9 cellular contexts compared by ENCODE assay signal in the genomic region with DNA sequence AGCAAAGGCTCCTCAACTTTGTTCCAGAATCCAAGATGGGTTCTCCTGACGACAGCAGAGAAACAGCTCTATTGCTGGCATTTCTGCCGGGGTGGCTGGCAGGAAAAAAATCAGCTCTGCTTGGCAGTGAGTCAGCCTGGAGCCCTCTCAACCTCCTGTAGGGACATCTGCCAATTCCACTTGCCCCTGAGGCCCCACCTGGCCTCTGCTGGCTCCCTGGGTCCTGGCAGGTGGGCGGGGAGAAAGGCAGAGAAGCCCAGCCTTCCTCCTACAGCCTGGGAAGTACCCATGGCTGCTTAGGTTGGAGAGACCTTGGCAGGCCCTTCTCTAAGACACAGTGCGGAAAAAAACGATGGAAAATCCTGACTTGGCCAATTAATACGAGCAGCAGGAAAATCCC.
DNase-seq lines count a peak whose midpoint lies in the region; ATAC-seq and TF ChIP-seq lines count a peak whose summit lies in the region.
"Had no signal": no experiment of that assay in that cellular context is flagged by ENCODE, and none has a peak within 500 bp of the region (broad histone marks: within the 10 kb centered on the region; RNA-seq: fewer than 3 reads in every experiment).

No MANE protein-coding gene starts in this region.

- CTCF ChIA-PET in RWPE1 (lab: Yijun Ruan, JAX) = interaction anchor here (0.6 to 1.0 kb wide), 2 partner anchors 32 to 39 kb away, joined by 4 to 10 read pairs; no protein-coding TSS in a partner anchor

- H3K27me3 ChIP-seq in kidney epithelial cell (ENCODE audit: control insufficient read depth, insufficient read depth, low read length) = peaks cover 4% of the 10 kb centered on the region

- no peaks in the 10 kb centered on the region for H3K36me3 ChIP-seq in kidney epithelial cell (ENCODE audit: control insufficient read depth, insufficient read depth, low read length)

- ATAC-seq in HG02970 (IDR thresholded peaks at IDR 0.05; ENCODE audit: low FRiP score, unreplicated experiment) (no peak), HG03108 (IDR thresholded peaks at IDR 0.05; ENCODE audit: unreplicated experiment) (no peak)

- POLR2A ChIA-PET in RWPE1 (lab: Yijun Ruan, JAX; ENCODE audit: low non-redundant PET) = interaction anchor here (0.6 kb wide), 1 partner anchor 34 kb away, joined by 5 read pairs; no protein-coding TSS in a partner anchor

- H3K27ac ChIP-seq in RWPE1 = peak overlapping the region; percentile 47

- no peak for TF ChIP-seq CTCF in RWPE1 (conservative IDR thresholded peaks at IDR 0.05; ENCODE audit: low read depth)
- no peak for TF ChIP-seq CTCF in kidney epithelial cell (IDR thresholded peaks at IDR 0.05; ENCODE audit: insufficient read depth, low read length, poor library complexity, severe bottlenecking)

- peak; percentile 89 for DNase-seq in DMS 273 treated with DMSO at 0.1 percent for 48 hours (lab: John Stamatoyannopoulos, UW)
- peak; percentile 19 for DNase-seq in NCI-H1417 treated with DMSO at 0.1 percent for 48 hours (lab: John Stamatoyannopoulos, UW)
- DNase-seq in RWPE1 (ENCODE audit: low spot score) = peak; percentile 81
- DNase-seq in kidney epithelial cell (ENCODE audit: low read depth) = peak; percentile 43
- DNase-seq in NCI-H82 (lab: John Stamatoyannopoulos, UW) = no peak
- no peak for DNase-seq in activated CD8-positive, alpha-beta memory T cell treated with anti-CD3 and anti-CD28 coated beads, Interleukin-2, amount 50 U/mL, for 4 hours
- DNase-seq: AML-193 had no signal

- H3K4me3 ChIP-seq in kidney epithelial cell (ENCODE audit: low read depth, low read length) = no peak overlapping the region

Comparison
In these comparisons a context has a peak if more than half of its experiments do, and no peak if none do; other contexts are left out.
1. DNase-seq: peak in DMS 273 treated with DMSO at 0.1 percent for 48 hours (single experiment), NCI-H1417 treated with DMSO at 0.1 percent for 48 hours (single experiment), RWPE1 (single experiment) and kidney epithelial cell (single experiment); none in NCI-H82 (single experiment) and activated CD8-positive, alpha-beta memory T cell treated with anti-CD3 and anti-CD28 coated beads, Interleukin-2, amount 50 U/mL, for 4 hours (single experiment).